ENCODE assay signal across 9 cellular contexts in the genomic region with DNA sequence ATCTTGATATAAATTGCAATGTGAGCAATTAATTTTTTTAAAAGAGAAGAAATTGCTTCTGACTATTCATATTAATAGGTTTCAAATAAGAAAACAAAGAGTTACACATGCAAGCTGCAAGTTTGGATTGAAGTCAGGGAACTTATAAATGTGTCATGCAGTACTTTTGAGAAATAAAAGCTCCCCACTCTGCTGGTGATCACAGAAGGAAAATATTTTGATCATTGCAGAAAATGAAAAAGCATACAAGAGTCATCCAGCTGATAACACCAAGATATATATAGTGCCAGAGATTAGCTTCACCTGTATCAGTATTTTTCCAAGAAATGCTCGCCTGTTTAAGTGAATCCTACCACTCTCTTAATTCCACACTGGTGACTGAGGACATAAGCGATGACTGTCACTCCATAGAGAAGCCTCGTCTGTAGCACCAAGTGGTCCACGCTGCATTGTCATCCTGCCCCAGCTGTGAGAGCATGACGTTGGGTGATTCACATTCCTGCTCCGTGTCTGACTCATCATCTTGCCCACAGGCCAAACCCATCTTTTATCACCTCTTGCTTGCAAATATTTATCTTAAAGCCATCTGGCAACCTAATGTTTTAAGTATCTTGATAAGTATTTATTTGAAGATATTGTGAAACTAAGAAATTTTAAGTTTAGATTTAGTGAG.
DNase-seq lines count a peak whose midpoint lies in the region; TF ChIP-seq lines count a peak whose summit lies in the region.
"Had no signal": no experiment of that assay in that cellular context is flagged by ENCODE, and none has a peak within 500 bp of the region (broad histone marks: within the 10 kb centered on the region; RNA-seq: fewer than 3 reads in every experiment).

No MANE protein-coding gene starts in this region.

- WGBS in hepatocyte (ENCODE audit: low lambda C conversion rate, missing lambda C conversion rate) = 28% methylated on average over 6 of the region's 6 CpGs

- TF ChIP-seq CTCF in AG10803 (conservative IDR thresholded peaks at IDR 0.05; ENCODE audit: low read length) (no peak), hepatocyte (IDR thresholded peaks at IDR 0.05; ENCODE audit: poor library complexity) (no peak)

- H4K20me1 ChIP-seq in hepatocyte (ENCODE audit: insufficient read depth, poor library complexity, severe bottlenecking) = no peaks in the 10 kb centered on the region

- no peak overlapping the region for H2AFZ ChIP-seq in hepatocyte

- H3K27me3 ChIP-seq in hepatocyte = no peaks in the 10 kb centered on the region

- no peak overlapping the region for H3K4me3 ChIP-seq in AG10803 (ENCODE audit: low read length)
- H3K4me3 ChIP-seq in hepatocyte = no peak overlapping the region

- peak overlapping the region; percentile 41 for H3K27ac ChIP-seq in hepatocyte

- no peaks in the 10 kb centered on the region for H3K79me2 ChIP-seq in hepatocyte

- DNase-seq in AG10803 (ENCODE audit: low read depth) (peak; percentile 83), HUDEP-2 (lab: John Stamatoyannopoulos, UW; ENCODE audit: unreplicated experiment in 76 of 76) (peak in 63 of 76 experiments; percentile 1 to 88 (median 56)), T1000 (lab: John Stamatoyannopoulos, UW) (peak; percentile 62), hepatocyte (ENCODE audit: low spot score) (peak; percentile 73), NCI-H526 treated with DMSO at 0.1 percent for 48 hours (lab: John Stamatoyannopoulos, UW) (no peak), germinal center (ENCODE audit: low spot score) (no peak), GF-D8 (lab: John Stamatoyannopoulos, UW) (no peak)
- no peak for DNase-seq in stimulated activated CD4-positive, alpha-beta T cell treated with anti-CD3 and anti-CD28 coated beads, Interleukin-1b, Interleukin-23, amount 100 ng/mL, for 48 hours
- DNase-seq: GDM1 had no signal

- H3K9me3 ChIP-seq in hepatocyte (ENCODE audit: low read depth) = no peaks in the 10 kb centered on the region

- no peaks in the 10 kb centered on the region for H3K36me3 ChIP-seq in hepatocyte (replicated peaks; ENCODE audit: insufficient read depth, low read depth)

- peak overlapping the region; percentile 32 for H3K4me2 ChIP-seq in hepatocyte

- no peaks in the 10 kb centered on the region for H3K9me2 ChIP-seq in hepatocyte (replicated peaks; ENCODE audit: insufficient read depth)

- H3K4me1 ChIP-seq in hepatocyte (ENCODE audit: insufficient read depth) = peaks cover 8% of the 10 kb centered on the region

Comparison
In these comparisons a context has a peak if more than half of its experiments do, and no peak if none do; other contexts are left out.
1. DNase-seq: peak in AG10803 (single experiment), HUDEP-2 (63 of 76), T1000 (single experiment) and hepatocyte (single experiment); none in NCI-H526 treated with DMSO at 0.1 percent for 48 hours (single experiment), germinal center (single experiment), GF-D8 (single experiment) and stimulated activated CD4-positive, alpha-beta T cell treated with anti-CD3 and anti-CD28 coated beads, Interleukin-1b, Interleukin-23, amount 100 ng/mL, for 48 hours (single experiment).